16 cellular contexts compared by ENCODE assay signal in genomic region chr3:128735287-128735686, GRCh38. TPM values are rescaled to one million over a fixed set of nuclear protein-coding genes. Genes with fewer than 3 reads are reported as not detected.
A peak's percentile ranks its signal among the peaks of the same experiment; 100 is the strongest.
DNase-seq lines count a peak whose midpoint lies in the region; ATAC-seq and TF ChIP-seq lines count a peak whose summit lies in the region.
"Had no signal": no experiment of that assay in that cellular context is flagged by ENCODE, and none has a peak within 500 bp of the region (broad histone marks: within the 10 kb centered on the region; RNA-seq: fewer than 3 reads in every experiment).

No MANE protein-coding gene starts in this region.

- intact Hi-C loops in ascending aorta (cut with DNase I), result no loop called here

- no peaks in the 10 kb centered on the region for H3K9me3 Mint-ChIP-seq in stimulated activated naive CD8-positive, alpha-beta T cell treated with anti-CD3 and anti-CD28 coated beads, Interleukin-15, Interleukin-2, amounts not matched to agents 100 ng/mL and 50 ng/mL, for 24 hours
- H3K9me3 Mint-ChIP-seq in stimulated activated naive CD8-positive, alpha-beta T cell treated with anti-CD3 and anti-CD28 coated beads, Interleukin-15, amount 100 ng/mL, for 72 hours, result no peaks in the 10 kb centered on the region
- H3K9me3 Mint-ChIP-seq in WTC11 (no peaks in the 10 kb centered on the region), mesothelial cell of epicardium (peaks cover 4% of the 10 kb centered on the region)
- H3K9me3 Mint-ChIP-seq: IgD-negative memory B cell had no signal

- DNase-seq in stimulated activated naive CD8-positive, alpha-beta T cell treated with anti-CD3 and anti-CD28 coated beads, Interleukin-15, amount 100 ng/mL, for 72 hours, result no peak
- DNase-seq in WTC11 (ENCODE audit: low spot score), result no peak
- DNase-seq in mesothelial cell of epicardium (ENCODE audit: low spot score in 2 of 2, unreplicated experiment in 2 of 2), result no peak
- no peak for DNase-seq in ascending aorta (ENCODE audit: low spot score in 2 of 2)
- no peak for DNase-seq in central memory CD4-positive, alpha-beta T cell
- DNase-seq in DMS 273 treated with DMSO at 0.1 percent for 48 hours (lab: John Stamatoyannopoulos, UW), result no peak
- DNase-seq: activated CD8-positive, alpha-beta memory T cell treated with anti-CD3 and anti-CD28 coated beads for 24 hours; activated naive CD4-positive, alpha-beta T cell; effector memory CD4-positive, alpha-beta T cell; sigmoid colon; stimulated activated CD4-positive, alpha-beta T cell treated with anti-CD3 and anti-CD28 coated beads, Interleukin-4, amount 100 ng/mL, for 24 hours; upper lobe of right lung had no signal

- POLR2A ChIA-PET in WTC11 (lab: Charles Lee), result interaction anchor here (0.7 kb wide), 1 partner anchor 10 kb away, joined by 3 read pairs; no protein-coding TSS in a partner anchor

- peaks cover 64% of the 10 kb centered on the region for H3K36me3 Mint-ChIP-seq in stimulated activated naive CD8-positive, alpha-beta T cell treated with anti-CD3 and anti-CD28 coated beads, Interleukin-15, Interleukin-2, amounts not matched to agents 100 ng/mL and 50 ng/mL, for 24 hours (ENCODE audit: low read depth)
- H3K36me3 Mint-ChIP-seq in WTC11 (peaks cover 17% of the 10 kb centered on the region), mesothelial cell of epicardium (peaks cover 16% of the 10 kb centered on the region)

- no peak for ATAC-seq in stimulated activated naive CD8-positive, alpha-beta T cell treated with anti-CD3 and anti-CD28 coated beads, Interleukin-15, amount 100 ng/mL, for 72 hours
- ATAC-seq in WTC11, result no peak
- ATAC-seq in GM21576 (IDR thresholded peaks at IDR 0.05; ENCODE audit: unreplicated experiment), result no peak
- ATAC-seq: upper lobe of right lung had no signal

- H3K4me1 ChIP-seq in ascending aorta, result peaks cover 3 to 23% of the 10 kb centered on the region in 2 donors

- no peak overlapping the region for H3K4me3 ChIP-seq in ascending aorta
- H3K4me3 ChIP-seq: sigmoid colon, SJSA1, upper lobe of right lung had no signal

- peak overlapping the region; percentile 57 for H3K27ac Mint-ChIP-seq in stimulated activated naive CD8-positive, alpha-beta T cell treated with anti-CD3 and anti-CD28 coated beads, Interleukin-15, Interleukin-2, amounts not matched to agents 100 ng/mL and 50 ng/mL, for 24 hours
- peak overlapping the region in 1 of 2 donors; percentile 83 for H3K27ac Mint-ChIP-seq in stimulated activated naive CD8-positive, alpha-beta T cell treated with anti-CD3 and anti-CD28 coated beads, Interleukin-15, amount 100 ng/mL, for 72 hours
- H3K27ac Mint-ChIP-seq in WTC11 (peak overlapping the region; percentile 20; the same call in 1 of the 2 replicates), mesothelial cell of epicardium (peak overlapping the region; percentile 50)

- H3K27me3 Mint-ChIP-seq in stimulated activated naive CD8-positive, alpha-beta T cell treated with anti-CD3 and anti-CD28 coated beads, Interleukin-15, Interleukin-2, amounts not matched to agents 100 ng/mL and 50 ng/mL, for 24 hours, result no peaks in the 10 kb centered on the region
- no peaks in the 10 kb centered on the region for H3K27me3 Mint-ChIP-seq in stimulated activated naive CD8-positive, alpha-beta T cell treated with anti-CD3 and anti-CD28 coated beads, Interleukin-15, amount 100 ng/mL, for 72 hours
- H3K27me3 Mint-ChIP-seq in WTC11 (ENCODE audit: low read depth), result no peaks in the 10 kb centered on the region
- H3K27me3 Mint-ChIP-seq in mesothelial cell of epicardium (ENCODE audit: low read depth), result no peaks in the 10 kb centered on the region
- H3K27me3 Mint-ChIP-seq: IgD-negative memory B cell had no signal

- no peak overlapping the region for H3K27ac ChIP-seq in ascending aorta
- H3K27ac ChIP-seq: SJSA1, upper lobe of right lung had no signal

- CTCF ChIA-PET in WTC11 (lab: Charles Lee), result interaction anchor here (0.6 to 1.2 kb wide), 2 partner anchors 11 to 13 kb away, joined by 3 read pairs; no protein-coding TSS in a partner anchor

- H3K36me3 ChIP-seq in ascending aorta, result no peaks in the 10 kb centered on the region
- H3K36me3 ChIP-seq: sigmoid colon had no signal

- no peaks in the 10 kb centered on the region for H3K27me3 ChIP-seq in ascending aorta
- H3K27me3 ChIP-seq: sigmoid colon, SJSA1, upper lobe of right lung had no signal

- peaks cover 70% of the 10 kb centered on the region for H3K4me1 Mint-ChIP-seq in stimulated activated naive CD8-positive, alpha-beta T cell treated with anti-CD3 and anti-CD28 coated beads, Interleukin-15, Interleukin-2, amounts not matched to agents 100 ng/mL and 50 ng/mL, for 24 hours (ENCODE audit: low read depth)
- H3K4me1 Mint-ChIP-seq in stimulated activated naive CD8-positive, alpha-beta T cell treated with anti-CD3 and anti-CD28 coated beads, Interleukin-15, amount 100 ng/mL, for 72 hours, result peaks cover 70% of the 10 kb centered on the region
- H3K4me1 Mint-ChIP-seq in WTC11 (peaks cover 40% of the 10 kb centered on the region), mesothelial cell of epicardium (peaks cover 21% of the 10 kb centered on the region)

- H3K4me3 Mint-ChIP-seq in stimulated activated naive CD8-positive, alpha-beta T cell treated with anti-CD3 and anti-CD28 coated beads, Interleukin-15, Interleukin-2, amounts not matched to agents 100 ng/mL and 50 ng/mL, for 24 hours, result no peak overlapping the region
- H3K4me3 Mint-ChIP-seq in stimulated activated naive CD8-positive, alpha-beta T cell treated with anti-CD3 and anti-CD28 coated beads, Interleukin-15, amount 100 ng/mL, for 72 hours, result no peak overlapping the region
- H3K4me3 Mint-ChIP-seq in WTC11 (no peak overlapping the region), mesothelial cell of epicardium (no peak overlapping the region)

- no peak for TF ChIP-seq CTCF in WTC11 (IDR thresholded peaks at IDR 0.05)
- TF ChIP-seq CTCF in mesothelial cell of epicardium (IDR thresholded peaks at IDR 0.05; ENCODE audit: unreplicated experiment), result no peak
- no peak for TF ChIP-seq CTCF in ascending aorta (IDR thresholded peaks at IDR 0.05)

- H3K9me3 ChIP-seq in ascending aorta, result no peaks in the 10 kb centered on the region
- H3K9me3 ChIP-seq: sigmoid colon, SJSA1, upper lobe of right lung had no signal

TF ChIP-seq in WTC11, 78 proteins besides CTCF, POLR2A, EP300 and RAD21:
- no peak for TF ChIP-seq AFF4 (CRISPR knock-in tag; IDR thresholded peaks at IDR 0.05; ENCODE audit: borderline replicate concordance)
- TF ChIP-seq EMX1 (CRISPR knock-in tag; IDR thresholded peaks at IDR 0.05), result no peak
- TF ChIP-seq MYBL2 (CRISPR knock-in tag; IDR thresholded peaks at IDR 0.05), result no peak
- no peak for TF ChIP-seq TCF7 (CRISPR knock-in tag; IDR thresholded peaks at IDR 0.05; ENCODE audit: low read depth)
- no peak for TF ChIP-seq USF1 (CRISPR knock-in tag; IDR thresholded peaks at IDR 0.05)
- no peak for TF ChIP-seq ZNF263 (CRISPR knock-in tag; IDR thresholded peaks at IDR 0.05; ENCODE audit: low read depth)
- TF ChIP-seq MAX (CRISPR knock-in tag; IDR thresholded peaks at IDR 0.05), result no peak
- no peak for TF ChIP-seq ZNF416 (CRISPR knock-in tag; IDR thresholded peaks at IDR 0.05)
- TF ChIP-seq ETV6 (CRISPR knock-in tag; IDR thresholded peaks at IDR 0.05), result no peak
- TF ChIP-seq TP53 (CRISPR knock-in tag; IDR thresholded peaks at IDR 0.05), result no peak

RNA-seq across cellular contexts. Expression of gene RAB7A, which starts 9.3 kb away (rescaled TPM):
- total RNA-seq in WTC11 (2021) (166 to 184 TPM (median 184 TPM) in 3 replicates), mesothelial cell of epicardium (133 to 136 TPM (median 135 TPM) in 3 replicates), ascending aorta (90.3 TPM)
